ENCODE assay signal across 17 cellular contexts in the genomic region with DNA sequence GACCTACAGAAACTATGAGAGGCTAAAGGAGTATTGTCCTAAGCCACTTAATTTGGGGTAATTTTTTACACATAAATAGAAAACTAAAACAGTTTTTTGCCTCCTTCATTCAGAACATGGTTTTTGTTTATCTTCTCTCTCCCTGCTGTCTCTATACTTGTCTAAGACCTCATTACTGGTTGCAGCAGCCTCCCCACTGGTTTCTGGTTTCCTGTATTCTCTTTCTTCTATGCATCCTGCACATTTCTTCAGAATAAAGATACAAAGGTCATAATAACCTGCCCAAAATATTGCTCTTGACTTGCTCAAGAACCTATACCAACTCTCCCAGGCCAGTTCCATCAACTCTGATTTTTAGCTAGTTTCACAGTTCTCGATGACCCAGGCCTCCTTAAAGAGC.
DNase-seq lines count a peak whose midpoint lies in the region; ATAC-seq lines count a peak whose summit lies in the region.
"Had no signal": no experiment of that assay in that cellular context is flagged by ENCODE, and none has a peak within 500 bp of the region (broad histone marks: within the 10 kb centered on the region; RNA-seq: fewer than 3 reads in every experiment).

No MANE protein-coding gene starts in this region.

- peaks cover 20% of the 10 kb centered on the region for H3K4me1 Mint-ChIP-seq in T-helper 2 cell treated with Interferon-gamma antibody and Interleukin-4, amounts not matched to agents 5 μg/mL and 100 μg/mL, for 36 hours (ENCODE audit: low read depth)
- H3K4me1 Mint-ChIP-seq in central memory CD8-positive, alpha-beta T cell, result peaks cover 7% of the 10 kb centered on the region

- no peaks in the 10 kb centered on the region for H3K9me3 Mint-ChIP-seq in T-helper 2 cell treated with Interferon-gamma antibody and Interleukin-4, amounts not matched to agents 5 μg/mL and 100 μg/mL, for 36 hours
- no peaks in the 10 kb centered on the region for H3K9me3 Mint-ChIP-seq in central memory CD8-positive, alpha-beta T cell

- no peaks in the 10 kb centered on the region for H3K27me3 Mint-ChIP-seq in T-helper 2 cell treated with Interferon-gamma antibody and Interleukin-4, amounts not matched to agents 5 μg/mL and 100 μg/mL, for 36 hours (ENCODE audit: low read depth)
- H3K27me3 Mint-ChIP-seq in central memory CD8-positive, alpha-beta T cell, result no peaks in the 10 kb centered on the region

- H3K36me3 Mint-ChIP-seq in T-helper 2 cell treated with Interferon-gamma antibody and Interleukin-4, amounts not matched to agents 5 μg/mL and 100 μg/mL, for 36 hours (ENCODE audit: low read depth), result peaks cover 2% of the 10 kb centered on the region
- peaks cover 2% of the 10 kb centered on the region for H3K36me3 Mint-ChIP-seq in central memory CD8-positive, alpha-beta T cell (ENCODE audit: insufficient read depth)

- ATAC-seq in central memory CD8-positive, alpha-beta T cell (replicated peaks; ENCODE audit: extremely low read depth, poor library complexity, severe bottlenecking), result peak; percentile 64
- no peak for ATAC-seq in GM19467 (IDR thresholded peaks at IDR 0.05; ENCODE audit: unreplicated experiment)
- ATAC-seq: left ventricle myocardium superior had no signal

- peak overlapping the region; percentile 73 for H3K4me3 Mint-ChIP-seq in T-helper 2 cell treated with Interferon-gamma antibody and Interleukin-4, amounts not matched to agents 5 μg/mL and 100 μg/mL, for 36 hours
- H3K4me3 Mint-ChIP-seq in central memory CD8-positive, alpha-beta T cell, result no peak overlapping the region

- peak in 4 of 6 experiments; percentile 9 to 68 (median 61) for DNase-seq in stimulated activated naive CD4-positive, alpha-beta T cell (lab: John Stamatoyannopoulos, UW)
- DNase-seq in stimulated activated naive CD4-positive, alpha-beta T cell treated with Interleukin-2 at 50 U/mL for 16 hours (lab: John Stamatoyannopoulos, UW), result no peak
- DNase-seq in T-helper 2 cell treated with Interferon-gamma antibody and Interleukin-4, amounts not matched to agents 5 μg/mL and 100 μg/mL, for 36 hours (ENCODE audit: low spot score), result no peak
- no peak for DNase-seq in central memory CD8-positive, alpha-beta T cell (ENCODE audit: low spot score in 2 of 2)
- DNase-seq in GOT3 (lab: John Stamatoyannopoulos, UW) (no peak), NCI-H526 treated with DMSO at 0.1 percent for 48 hours (lab: John Stamatoyannopoulos, UW) (no peak)
- DNase-seq: activated gamma-delta T cell; erythroblast; foreskin melanocyte; hippocampal formation; KBM-7; left ventricle myocardium superior; NCI-H146; NCI-H524 treated with DMSO at 0.1 percent for 48 hours; stimulated activated CD4-positive, alpha-beta T cell treated with anti-CD3 and anti-CD28 coated beads, Interleukin-1b, Interleukin-23, amount 100 ng/mL, for 48 hours; thyroid gland had no signal

- peak overlapping the region; percentile 80 for H3K27ac Mint-ChIP-seq in T-helper 2 cell treated with Interferon-gamma antibody and Interleukin-4, amounts not matched to agents 5 μg/mL and 100 μg/mL, for 36 hours
- H3K27ac Mint-ChIP-seq in central memory CD8-positive, alpha-beta T cell (ENCODE audit: low read depth), result no peak overlapping the region

Comparison
In these comparisons a context has a peak if more than half of its experiments do, and no peak if none do; other contexts are left out.
1. DNase-seq: peak in stimulated activated naive CD4-positive, alpha-beta T cell (4 of 6); none in stimulated activated naive CD4-positive, alpha-beta T cell treated with Interleukin-2 at 50 U/mL for 16 hours (single experiment), T-helper 2 cell treated with Interferon-gamma antibody and Interleukin-4, amounts not matched to agents 5 μg/mL and 100 μg/mL, for 36 hours (single experiment), central memory CD8-positive, alpha-beta T cell (0 of 2), GOT3 (single experiment) and NCI-H526 treated with DMSO at 0.1 percent for 48 hours (single experiment).